In the genomic region with DNA sequence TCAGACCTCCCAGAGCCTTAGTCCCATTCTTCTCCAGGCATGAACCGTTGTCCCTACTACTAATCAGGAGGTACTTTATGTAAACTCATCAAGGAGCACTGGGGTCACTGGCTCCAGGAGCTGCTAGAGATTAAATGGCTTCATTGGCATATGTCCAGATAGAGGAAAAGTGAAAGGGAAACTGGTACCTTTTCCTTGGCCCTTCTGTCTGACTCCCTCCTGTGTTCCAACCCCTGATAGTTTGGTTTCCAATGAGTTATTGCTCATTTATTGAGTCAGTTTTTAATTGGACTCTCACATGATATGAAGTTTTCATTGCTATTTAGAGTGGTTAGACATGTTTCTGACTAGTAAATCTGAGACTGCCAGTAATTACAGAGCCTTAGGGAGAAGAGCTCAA, we compare ENCODE assay signal across 19 cellular contexts.
DNase-seq lines count a peak whose midpoint lies in the region; ATAC-seq and TF ChIP-seq lines count a peak whose summit lies in the region.
"Had no signal": no experiment of that assay in that cellular context is flagged by ENCODE, and none has a peak within 500 bp of the region (broad histone marks: within the 10 kb centered on the region; RNA-seq: fewer than 3 reads in every experiment).

No MANE protein-coding gene starts in this region.

- H3K36me3 Mint-ChIP-seq in brain = no peaks in the 10 kb centered on the region
- H3K36me3 Mint-ChIP-seq: natural killer cell had no signal

- DNase-seq in DMS 273 treated with DMSO at 0.1 percent for 48 hours (lab: John Stamatoyannopoulos, UW) (peak; percentile 65), NCI-H1105 (lab: John Stamatoyannopoulos, UW) (peak; percentile 73), NCI-H2227 (lab: John Stamatoyannopoulos, UW; ENCODE audit: unreplicated experiment) (peak; percentile 21), AG08395 (ENCODE audit: low spot score) (no peak)
- no peak for DNase-seq in stimulated activated CD4-positive, alpha-beta T cell treated with anti-CD3 and anti-CD28 coated beads, Interleukin-2, amount 100 ng/mL, for 24 hours
- DNase-seq: activated CD4-positive, alpha-beta T cell treated with anti-CD3 and anti-CD28 coated beads for 4 hours; erythroblast; foreskin melanocyte; natural killer cell; NCI-H187 treated with DMSO at 0.1 percent for 48 hours; stimulated activated CD4-positive, alpha-beta T cell treated with anti-CD3 and anti-CD28 coated beads, Interleukin-1b, Interleukin-23, amount 100 ng/mL, for 48 hours; stimulated activated naive CD8-positive, alpha-beta T cell treated with anti-CD3 and anti-CD28 coated beads, Interleukin-15, Interleukin-2, amounts not matched to agents 100 U/mL and 50 U/mL, for 24 hours; SW 1271; transverse colon had no signal

- peaks cover 9% of the 10 kb centered on the region for H3K27me3 Mint-ChIP-seq in brain

- no peak for TF ChIP-seq CTCF in brain (conservative IDR thresholded peaks at IDR 0.05)

- H3K9me3 Mint-ChIP-seq in brain = peaks cover 0 to 4% (median 0%) of the 10 kb centered on the region in 5 experiments
- H3K9me3 Mint-ChIP-seq: activated T-helper 2 cell treated with anti-CD3 and anti-CD28 coated beads, Interferon-gamma antibody, Interleukin-2, Interleukin-4, amounts not matched to agents 10 μg/mL and 5 μg/mL and 100 μg/mL, durations not matched to agents 14 hours and 24 hours and 36 hours; GM23338; natural killer cell had no signal

- peak overlapping the region in 3 of 5 experiments; percentile 60 to 80 (median 70) for H3K27ac Mint-ChIP-seq in brain
- H3K27ac Mint-ChIP-seq: activated T-helper 2 cell treated with anti-CD3 and anti-CD28 coated beads, Interferon-gamma antibody, Interleukin-2, Interleukin-4, amounts not matched to agents 10 μg/mL and 5 μg/mL and 100 μg/mL, durations not matched to agents 14 hours and 24 hours and 36 hours; GM23338; natural killer cell had no signal

- peaks cover 14% of the 10 kb centered on the region for H3K4me1 Mint-ChIP-seq in brain
- H3K4me1 Mint-ChIP-seq: natural killer cell had no signal

- H3K4me3 Mint-ChIP-seq in brain = peak overlapping the region in 1 of 5 experiments; percentile 40
- H3K4me3 Mint-ChIP-seq: GM23338, natural killer cell had no signal

- ATAC-seq in HG03342 (IDR thresholded peaks at IDR 0.05; ENCODE audit: unreplicated experiment) = no peak
- no peak for ATAC-seq in HG02763 (IDR thresholded peaks at IDR 0.05; ENCODE audit: unreplicated experiment)
- ATAC-seq: GM23338; natural killer cell; stimulated activated naive CD8-positive, alpha-beta T cell treated with anti-CD3 and anti-CD28 coated beads, Interleukin-15, Interleukin-2, amounts not matched to agents 100 U/mL and 50 U/mL, for 24 hours had no signal

Comparison
In these comparisons a context has a peak if more than half of its experiments do, and no peak if none do; other contexts are left out.
1. DNase-seq: peak in DMS 273 treated with DMSO at 0.1 percent for 48 hours (single experiment), NCI-H1105 (single experiment) and NCI-H2227 (single experiment); none in AG08395 (single experiment) and stimulated activated CD4-positive, alpha-beta T cell treated with anti-CD3 and anti-CD28 coated beads, Interleukin-2, amount 100 ng/mL, for 24 hours (0 of 2).